In genomic region chr1:27505420-27505680, GRCh38 we compare ENCODE assay signal across 1 cellular context.
TF ChIP-seq lines count a peak whose summit lies in the region.

No MANE protein-coding gene starts in this region.

TF ChIP-seq in K562, 482 proteins besides CTCF, POLR2A, EP300 and RAD21 (continued from another document and continues in another):
- peak; percentile 9; the same call in 1 of the 2 replicates for TF ChIP-seq ZNF592 (IDR thresholded peaks at IDR 0.05)
- TF ChIP-seq E2F8 (IDR thresholded peaks at IDR 0.05; ENCODE audit: low read depth, partially characterized antibody) = no peak
- no peak for TF ChIP-seq ZNF551 (CRISPR knock-in tag; IDR thresholded peaks at IDR 0.05)
- no peak for TF ChIP-seq ZNF174 (CRISPR knock-in tag; IDR thresholded peaks at IDR 0.05)
- no peak for TF ChIP-seq TOE1 (IDR thresholded peaks at IDR 0.05; ENCODE audit: borderline replicate concordance)
- TF ChIP-seq TOE1 (CRISPR knock-in tag; IDR thresholded peaks at IDR 0.05; ENCODE audit: borderline replicate concordance, low read depth) = no peak
- TF ChIP-seq ZNF134 (CRISPR knock-in tag; conservative IDR thresholded peaks at IDR 0.05) = no peak
- TF ChIP-seq ZNF12 (CRISPR knock-in tag; IDR thresholded peaks at IDR 0.05) = no peak
- peak; percentile 65 for TF ChIP-seq MAFG (tag; conservative IDR thresholded peaks at IDR 0.05)
- TF ChIP-seq TCF15 (CRISPR knock-in tag; IDR thresholded peaks at IDR 0.05) = no peak
- no peak for TF ChIP-seq ZNF699 (CRISPR knock-in tag; IDR thresholded peaks at IDR 0.05; ENCODE audit: insufficient replicate concordance)
- TF ChIP-seq POLR2H (tag; IDR thresholded peaks at IDR 0.05; ENCODE audit: low read depth) = no peak
- TF ChIP-seq ZNF253 (CRISPR knock-in tag; conservative IDR thresholded peaks at IDR 0.05) = no peak
- no peak for TF ChIP-seq SMAD4 (CRISPR knock-in tag; conservative IDR thresholded peaks at IDR 0.05)
- TF ChIP-seq FOSL1 (tag; conservative IDR thresholded peaks at IDR 0.05) = no peak
- no peak for TF ChIP-seq SLC30A9 (CRISPR knock-in tag; IDR thresholded peaks at IDR 0.05)
- no peak for TF ChIP-seq MCM3 (IDR thresholded peaks at IDR 0.05)
- no peak for TF ChIP-seq ZNF830 (CRISPR knock-in tag; IDR thresholded peaks at IDR 0.05)
- no peak for TF ChIP-seq ARID4B (CRISPR knock-in tag; IDR thresholded peaks at IDR 0.05)
- TF ChIP-seq CHCHD3 (CRISPR knock-in tag; IDR thresholded peaks at IDR 0.05) = no peak
- no peak for TF ChIP-seq MYC (IDR thresholded peaks at IDR 0.05; ENCODE audit: low read depth, low read length)
- no peak for TF ChIP-seq MYC (CRISPR knock-in tag; IDR thresholded peaks at IDR 0.05; ENCODE audit: borderline replicate concordance, low read depth)
- peak; percentile 60 for TF ChIP-seq C11orf30 (IDR thresholded peaks at IDR 0.05; ENCODE audit: low read depth)
- no peak for TF ChIP-seq ESRRB (CRISPR knock-in tag; IDR thresholded peaks at IDR 0.05; ENCODE audit: borderline replicate concordance)
- no peak for TF ChIP-seq ZNF280B (CRISPR knock-in tag; IDR thresholded peaks at IDR 0.05)
- TF ChIP-seq MTA3 (IDR thresholded peaks at IDR 0.05; ENCODE audit: borderline replicate concordance) = no peak
- no peak for TF ChIP-seq MYNN (IDR thresholded peaks at IDR 0.05)
- TF ChIP-seq MYNN (CRISPR knock-in tag; IDR thresholded peaks at IDR 0.05) = no peak
- TF ChIP-seq DACH1 (IDR thresholded peaks at IDR 0.05; ENCODE audit: partially characterized antibody) = peak; percentile 50
- TF ChIP-seq KAT7 (CRISPR knock-in tag; IDR thresholded peaks at IDR 0.05; ENCODE audit: borderline replicate concordance) = no peak
- TF ChIP-seq PYGO2 (tag; IDR thresholded peaks at IDR 0.05) = no peak
- TF ChIP-seq L3MBTL2 (IDR thresholded peaks at IDR 0.05) = no peak
- no peak for TF ChIP-seq HES1 (IDR thresholded peaks at IDR 0.05; ENCODE audit: low read depth)
- TF ChIP-seq SP2 (IDR thresholded peaks at IDR 0.05; ENCODE audit: extremely low read depth, low read depth, low read length, poor library complexity, severe bottlenecking) = no peak
- TF ChIP-seq MGA (IDR thresholded peaks at IDR 0.05) = no peak
